In genomic region chr4:598925-599324, GRCh38 we compare ENCODE assay signal across 10 cellular contexts. TPM values are rescaled to one million over a fixed set of nuclear protein-coding genes. Genes with fewer than 3 reads are reported as not detected.
"Had no signal": no experiment of that assay in that cellular context is flagged by ENCODE, and none has a peak within 500 bp of the region (broad histone marks: within the 10 kb centered on the region; RNA-seq: fewer than 3 reads in every experiment).

No MANE protein-coding gene starts in this region.

- ATAC-seq: HCT116 had no signal

- H3K9ac ChIP-seq: GM23248 had no signal

- H2AFZ ChIP-seq: GM23248 had no signal

- H3K4me3 ChIP-seq: GM23248, HAP-1 had no signal

- H3K4me1 ChIP-seq: HAP-1 had no signal

- H3K27ac Mint-ChIP-seq: HFFc6, IgD-negative memory B cell had no signal

- DNase-seq: GM23248, GOT3, HFFc6, KG1 had no signal

- H3K4me3 Mint-ChIP-seq: HFFc6, IgD-negative memory B cell had no signal

- H3K27ac ChIP-seq: GM23248, HL-60 had no signal

- H3K36me3 ChIP-seq: HAP-1 had no signal

RNA-seq across cellular contexts. Expression of gene TMEM271, which starts 22.8 kb away (rescaled TPM):
- total RNA-seq: GM23248, HFFc6, HT1080 had no signal
- polyA plus RNA-seq: GM23248, IgD-negative memory B cell had no signal

RNA-seq across cellular contexts. Expression of gene PDE6B, which starts 26.4 kb away (rescaled TPM):
- total RNA-seq: H4, HFFc6 had no signal
- polyA plus RNA-seq: GM23248 had no signal
